In the genomic region with DNA sequence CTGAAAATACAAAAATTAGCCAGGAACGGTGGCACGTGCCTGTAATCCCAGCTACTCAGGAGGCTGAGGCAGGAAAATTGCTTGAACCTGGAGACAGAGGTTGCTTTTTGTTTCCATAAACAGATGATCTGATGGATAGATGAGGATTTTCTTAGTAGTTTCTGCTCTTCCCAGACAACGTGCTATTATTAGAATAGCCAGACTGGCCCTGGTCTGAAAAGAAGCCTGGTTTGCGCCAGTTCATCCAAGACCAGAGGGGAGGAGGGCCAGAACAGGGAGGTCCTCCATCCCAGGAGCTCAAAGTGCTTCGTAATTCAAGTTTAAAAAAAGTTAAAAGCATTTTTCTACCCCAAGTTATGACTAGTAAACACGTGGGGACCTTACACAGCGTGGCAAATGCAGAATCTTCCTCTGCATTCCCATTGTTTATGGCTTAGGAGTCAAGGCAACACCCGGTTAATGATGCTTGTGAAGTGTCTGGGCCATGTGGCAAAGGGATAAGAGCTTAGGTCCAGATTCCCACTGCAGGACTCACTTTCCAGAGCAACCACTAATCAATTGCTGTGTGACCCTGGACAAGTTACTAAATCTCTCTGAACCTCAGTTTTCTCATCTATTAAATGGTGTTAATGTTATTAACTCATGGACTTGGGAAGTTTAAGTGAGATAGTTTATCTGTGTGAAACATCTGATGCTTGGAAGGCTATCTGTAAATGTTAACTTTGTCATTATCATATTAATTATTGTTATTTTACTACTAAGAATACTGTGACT, we compare ENCODE assay signal across 25 cellular contexts.
DNase-seq lines count a peak whose midpoint lies in the region; ATAC-seq and TF ChIP-seq lines count a peak whose summit lies in the region.
"Had no signal": no experiment of that assay in that cellular context is flagged by ENCODE, and none has a peak within 500 bp of the region (broad histone marks: within the 10 kb centered on the region; RNA-seq: fewer than 3 reads in every experiment).

No MANE protein-coding gene starts in this region.

- no peak overlapping the region for H3K4me3 ChIP-seq in BLaER1
- H3K4me3 ChIP-seq in heart right ventricle: no peak overlapping the region
- H3K4me3 ChIP-seq: breast epithelium, lower lobe of right lung, suprapubic skin had no signal

- H3K9ac ChIP-seq in BLaER1: peak overlapping the region; percentile 18; the same call in 1 of the 2 replicates

- peaks cover 100% of the 10 kb centered on the region for H3K4me1 Mint-ChIP-seq in nephron progenitor cell

- ATAC-seq in GM18520 (IDR thresholded peaks at IDR 0.05; ENCODE audit: unreplicated experiment): no peak
- ATAC-seq in HG03196 (IDR thresholded peaks at IDR 0.05; ENCODE audit: unreplicated experiment): no peak
- no peak for ATAC-seq in heart right ventricle
- ATAC-seq: lower lobe of right lung had no signal

- H4K20me1 ChIP-seq in BLaER1: no peaks in the 10 kb centered on the region; the same call in 1 of the 2 replicates

- H3K4me2 ChIP-seq in BLaER1: peak overlapping the region; percentile 91

- H3K9me3 Mint-ChIP-seq in nephron progenitor cell: peaks cover 4% of the 10 kb centered on the region
- H3K9me3 Mint-ChIP-seq: activated CD4-positive, alpha-beta T cell treated with anti-CD3 and anti-CD28 coated beads, Interleukin-2, amount 10 ng/mL, durations not matched to agents 7 days and 5 days; CD8-positive, alpha-beta memory T cell had no signal

- TF ChIP-seq CTCF in nephron progenitor cell (IDR thresholded peaks at IDR 0.05) (no peak), heart right ventricle (IDR thresholded peaks at IDR 0.05) (no peak)

- no peaks in the 10 kb centered on the region for H3K27me3 ChIP-seq in BLaER1
- H3K27me3 ChIP-seq in heart right ventricle: no peaks in the 10 kb centered on the region
- H3K27me3 ChIP-seq: breast epithelium, neutrophil, suprapubic skin had no signal

- H3K9me3 ChIP-seq in BLaER1: no peaks in the 10 kb centered on the region
- no peaks in the 10 kb centered on the region for H3K9me3 ChIP-seq in heart right ventricle
- H3K9me3 ChIP-seq: breast epithelium, lower lobe of right lung, neutrophil, suprapubic skin had no signal

- 75 to 82% methylated on average over 8 of the region's 8 CpGs for WGBS in heart right ventricle, 2 donors

- DNase-seq in NCI-H82 (lab: John Stamatoyannopoulos, UW): peak; percentile 83
- peak in 1 of 61 donors; percentile 36 for DNase-seq in caudate nucleus (lab: John Stamatoyannopoulos, UW)
- DNase-seq in nephron progenitor cell: no peak
- DNase-seq in HuH-7 (ENCODE audit: low spot score): no peak
- DNase-seq in heart right ventricle: no peak
- DNase-seq: activated CD4-positive, alpha-beta T cell treated with anti-CD3 and anti-CD28 coated beads, Interleukin-2, amount 10 ng/mL, durations not matched to agents 7 days and 5 days; activated naive CD4-positive, alpha-beta T cell; activated T-cell treated with anti-CD3 and anti-CD28 coated beads, Interleukin-2, amount 50 U/mL, for 48 hours; amniotic stem cell; CD8-positive, alpha-beta memory T cell; DMS 273 treated with DMSO at 0.1 percent for 48 hours; effector CD8-positive, alpha-beta T cell; lower lobe of right lung; NCI-H1092 treated with DMSO at 0.1 percent for 48 hours; NCI-H2029 treated with DMSO at 0.1 percent for 48 hours; NCI-H2227 treated with DMSO at 0.1 percent for 48 hours; NCI-H774; stimulated activated naive CD4-positive, alpha-beta T cell had no signal

- H3K27ac Mint-ChIP-seq in nephron progenitor cell: peak overlapping the region; percentile 99
- H3K27ac Mint-ChIP-seq: activated CD4-positive, alpha-beta T cell treated with anti-CD3 and anti-CD28 coated beads, Interleukin-2, amount 10 ng/mL, durations not matched to agents 7 days and 5 days had no signal

- no peak overlapping the region for H3K4me3 Mint-ChIP-seq in nephron progenitor cell
- H3K4me3 Mint-ChIP-seq: activated CD4-positive, alpha-beta T cell treated with anti-CD3 and anti-CD28 coated beads, Interleukin-2, amount 10 ng/mL, durations not matched to agents 7 days and 5 days; CD8-positive, alpha-beta memory T cell had no signal

- peaks cover 33% of the 10 kb centered on the region for H3K36me3 Mint-ChIP-seq in nephron progenitor cell (ENCODE audit: low read depth)

- H3K27me3 Mint-ChIP-seq in nephron progenitor cell (ENCODE audit: low read depth, poor library complexity): peaks cover 2% of the 10 kb centered on the region
- H3K27me3 Mint-ChIP-seq: activated CD4-positive, alpha-beta T cell treated with anti-CD3 and anti-CD28 coated beads, Interleukin-2, amount 10 ng/mL, durations not matched to agents 7 days and 5 days; CD8-positive, alpha-beta memory T cell had no signal

- intact Hi-C loops in heart right ventricle (cut with DNase I): loop anchor here in 1 of 10 donors (10.0 kb wide), 1 partner anchor 295 kb away; no protein-coding TSS in a partner anchor

- peaks cover 100% of the 10 kb centered on the region for H3K4me1 ChIP-seq in BLaER1
- peaks cover 16 to 73% (median 47%) of the 10 kb centered on the region in 9 donors for H3K4me1 ChIP-seq in heart right ventricle

- H3K27ac ChIP-seq in BLaER1 (peak overlapping the region; percentile 63), caudate nucleus (ENCODE audit: low read depth, low read length) (peak overlapping the region; percentile 77), heart right ventricle (peak overlapping the region in 1 of 10 donors; percentile 6)
- H3K27ac ChIP-seq: breast epithelium, lower lobe of right lung, neutrophil, suprapubic skin, VCaP had no signal

- H3K36me3 ChIP-seq in BLaER1 (peaks cover 52% of the 10 kb centered on the region), heart right ventricle (no peaks in the 10 kb centered on the region)
- H3K36me3 ChIP-seq: breast epithelium, lower lobe of right lung, neutrophil, suprapubic skin had no signal
